In genomic region chr2:1847846-1848598, GRCh38 we compare ENCODE assay signal across 19 cellular contexts.
DNase-seq lines count a peak whose midpoint lies in the region; ATAC-seq and TF ChIP-seq lines count a peak whose summit lies in the region.
"Had no signal": no experiment of that assay in that cellular context is flagged by ENCODE, and none has a peak within 500 bp of the region (broad histone marks: within the 10 kb centered on the region; RNA-seq: fewer than 3 reads in every experiment).

No MANE protein-coding gene starts in this region.

- TF ChIP-seq CTCF in upper lobe of right lung (IDR thresholded peaks at IDR 0.05) = no peak

- H3K4me1 ChIP-seq in upper lobe of right lung = no peaks in the 10 kb centered on the region

- H3K4me3 ChIP-seq in upper lobe of right lung = no peak overlapping the region
- H3K4me3 ChIP-seq: PC-9 had no signal

- ATAC-seq in upper lobe of right lung (no peak), GM21717 (IDR thresholded peaks at IDR 0.05; ENCODE audit: unreplicated experiment) (no peak)

- no peaks in the 10 kb centered on the region for H3K9me3 ChIP-seq in upper lobe of right lung

- peak overlapping the region; percentile 36 for H3K27ac ChIP-seq in caudate nucleus (ENCODE audit: low read depth, low read length)
- no peak overlapping the region for H3K27ac ChIP-seq in upper lobe of right lung
- H3K27ac ChIP-seq: PC-9 had no signal

- peaks cover 12% of the 10 kb centered on the region for H3K27me3 ChIP-seq in upper lobe of right lung

- DNase-seq in SIG-M5 treated with dmso at 0.1 percent for 504 hours (lab: John Stamatoyannopoulos, UW; ENCODE audit: unreplicated experiment) (peak; percentile 4), SIG-M5 (lab: John Stamatoyannopoulos, UW) (no peak), caudate nucleus (lab: John Stamatoyannopoulos, UW) (peak in 4 of 61 donors; percentile 18 to 66 (median 58)), kidney tubule cell (ENCODE audit: low spot score) (peak; percentile 26), upper lobe of right lung (peak; percentile 28), NCI-H2227 treated with DMSO at 0.1 percent for 48 hours (lab: John Stamatoyannopoulos, UW) (no peak)
- no peak for DNase-seq in stimulated activated CD4-positive, alpha-beta T cell treated with anti-CD3 and anti-CD28 coated beads, Interleukin-4, amount 100 ng/mL, for 4 hours
- DNase-seq: 8988T; CD4-positive, CD25-positive, alpha-beta regulatory T cell; NCI-H1092; NCI-H1417 treated with DMSO at 0.1 percent for 48 hours; NCI-H1694 treated with DMSO at 0.1 percent for 48 hours; NCI-H2081 treated with DMSO at 0.1 percent for 48 hours; NCI-H446 treated with DMSO at 0.1 percent for 48 hours; NCI-H526; PC-9; Right ventricle myocardium superior; RPMI8226 had no signal

- H3K36me3 ChIP-seq in upper lobe of right lung = no peaks in the 10 kb centered on the region

- intact Hi-C loops in upper lobe of right lung (cut with DNase I) = no loop called here

Comparison
In these comparisons a context has a peak if more than half of its experiments do, and no peak if none do; other contexts are left out.
1. DNase-seq: peak in SIG-M5 treated with dmso at 0.1 percent for 504 hours (single experiment), kidney tubule cell (single experiment) and upper lobe of right lung (single experiment); none in SIG-M5 (single experiment), stimulated activated CD4-positive, alpha-beta T cell treated with anti-CD3 and anti-CD28 coated beads, Interleukin-4, amount 100 ng/mL, for 4 hours (0 of 2) and NCI-H2227 treated with DMSO at 0.1 percent for 48 hours (single experiment).